In genomic region chr2:26462511-26463251, GRCh38 we compare ENCODE assay signal across 8 cellular contexts. TPM values are rescaled to one million over a fixed set of nuclear protein-coding genes. Genes with fewer than 3 reads are reported as not detected.
DNase-seq lines count a peak whose midpoint lies in the region; ATAC-seq and TF ChIP-seq lines count a peak whose summit lies in the region.

No MANE protein-coding gene starts in this region.

- no peaks in the 10 kb centered on the region for H3K4me1 Mint-ChIP-seq in activated naive CD8-positive, alpha-beta T cell treated with anti-CD3 and anti-CD28 coated beads for 36 hours

- H3K4me3 Mint-ChIP-seq in activated naive CD8-positive, alpha-beta T cell treated with anti-CD3 and anti-CD28 coated beads for 36 hours: no peak overlapping the region

- H3K27me3 Mint-ChIP-seq in activated naive CD8-positive, alpha-beta T cell treated with anti-CD3 and anti-CD28 coated beads for 36 hours: no peaks in the 10 kb centered on the region

- H3K4me3 ChIP-seq in skeletal muscle cell (ENCODE audit: low read depth, low read length): no peak overlapping the region

- peak; percentile 54 for ATAC-seq in foreskin keratinocyte
- no peak for ATAC-seq in GM18907 (IDR thresholded peaks at IDR 0.05; ENCODE audit: unreplicated experiment)
- ATAC-seq in GM21423 (IDR thresholded peaks at IDR 0.05; ENCODE audit: unreplicated experiment): no peak

- DNase-seq in DMS153 (lab: John Stamatoyannopoulos, UW): peak; percentile 34
- DNase-seq in HS-27A (ENCODE audit: low read depth): peak; percentile 11
- peak; percentile 65 for DNase-seq in RPMI7951 (ENCODE audit: low read depth)
- DNase-seq in foreskin keratinocyte: peak in 1 of 2 donors; percentile 47
- DNase-seq in skeletal muscle cell (ENCODE audit: low read depth): peak; percentile 63
- no peak for DNase-seq in activated naive CD8-positive, alpha-beta T cell treated with anti-CD3 and anti-CD28 coated beads for 36 hours

- H3K4me1 ChIP-seq in foreskin keratinocyte: no peaks in the 10 kb centered on the region

- H3K27me3 ChIP-seq in foreskin keratinocyte: peaks cover 3% of the 10 kb centered on the region

- H3K9me3 Mint-ChIP-seq in activated naive CD8-positive, alpha-beta T cell treated with anti-CD3 and anti-CD28 coated beads for 36 hours: no peaks in the 10 kb centered on the region

- no peak overlapping the region for H3K27ac ChIP-seq in foreskin keratinocyte

- H3K27ac Mint-ChIP-seq in activated naive CD8-positive, alpha-beta T cell treated with anti-CD3 and anti-CD28 coated beads for 36 hours: no peak overlapping the region

- peak; percentile 74 for TF ChIP-seq CTCF in foreskin keratinocyte (conservative IDR thresholded peaks at IDR 0.05)

- no peaks in the 10 kb centered on the region for H3K36me3 Mint-ChIP-seq in activated naive CD8-positive, alpha-beta T cell treated with anti-CD3 and anti-CD28 coated beads for 36 hours

RNA-seq across cellular contexts. Expression of gene OTOF, which starts 15.2 kb away (rescaled TPM):
- not detected in 2 replicates for total RNA-seq in RPMI7951 (2014; rRNA removed; shearing (Covaris generic))
- total RNA-seq in foreskin keratinocyte: not detected in 2 replicates
- polyA plus RNA-seq in foreskin keratinocyte: not detected in 2 replicates
- total RNA-seq in activated naive CD8-positive, alpha-beta T cell treated with anti-CD3 and anti-CD28 coated beads for 36 hours: 1 to 10 TPM in 1 of 2 experiments, under 1 TPM in 1; 0.74 to 1.1 TPM
